ENCODE assay signal across 8 cellular contexts in the genomic region with DNA sequence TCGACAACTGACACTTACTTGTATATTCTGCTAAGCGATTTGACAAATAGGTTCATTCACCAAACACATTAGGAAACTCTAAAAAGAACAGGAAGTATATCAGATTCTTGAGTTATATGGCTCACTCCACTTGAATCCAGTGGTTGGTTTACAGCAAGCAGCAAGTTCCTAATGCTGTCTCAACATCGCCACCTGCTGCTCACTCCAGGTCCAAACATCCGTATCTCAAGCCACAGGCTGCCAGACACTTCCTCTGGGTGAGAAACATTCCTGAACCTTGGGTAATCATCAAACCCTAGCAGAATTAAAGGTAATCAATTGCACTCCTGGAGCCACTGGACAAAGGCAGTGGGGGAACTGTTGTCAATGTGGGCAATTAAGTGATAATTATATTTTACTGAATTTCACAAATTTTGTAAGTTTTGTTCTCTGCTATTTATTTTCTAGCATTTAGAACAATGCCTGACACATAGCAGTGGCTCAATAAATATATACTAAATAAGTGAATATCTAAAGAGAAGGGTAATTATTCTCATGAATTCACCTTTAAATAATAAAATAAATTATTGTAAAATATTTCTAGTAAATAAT.
A peak's percentile ranks its signal among the peaks of the same experiment; 100 is the strongest.
DNase-seq lines count a peak whose midpoint lies in the region; ATAC-seq, FAIRE-seq and TF ChIP-seq lines count a peak whose summit lies in the region.

No MANE protein-coding gene starts in this region.

- ATAC-seq in GM18519 (IDR thresholded peaks at IDR 0.05; ENCODE audit: low FRiP score, unreplicated experiment) (peak; percentile 82), HG03060 (IDR thresholded peaks at IDR 0.05; ENCODE audit: low read depth, unreplicated experiment) (peak; percentile 85), WTC11 (peak; percentile 98)

- intact Hi-C loops in kidney (cut with DNase I) = loop anchor here (10.0 kb wide), 1 partner anchor 120 kb away; no protein-coding TSS in a partner anchor

- CTCF ChIA-PET in WTC11 (lab: Charles Lee) = interaction anchor here (1.0 to 2.1 kb wide), 2 partner anchors 23 to 153 kb away, joined by 3 to 5 read pairs; no protein-coding TSS in a partner anchor

- no peaks in the 10 kb centered on the region for H3K4me1 ChIP-seq in kidney (ENCODE audit: control insufficient read depth in 1 of 2, insufficient read depth in 1 of 2, low read depth in 1 of 2, low read length in 2 of 2)

- no peak overlapping the region for H3K9ac ChIP-seq in kidney (ENCODE audit: low read length in 2 of 2)

- no peaks in the 10 kb centered on the region for H3K36me3 ChIP-seq in kidney (ENCODE audit: control insufficient read depth in 1 of 2, insufficient read depth in 2 of 2, low read length in 2 of 2)

- H3K4me1 Mint-ChIP-seq in WTC11 = peaks cover 4% of the 10 kb centered on the region

- no peak overlapping the region for H3K4me3 ChIP-seq in cardiac fibroblast (replicated peaks in 1 of 2; ENCODE audit: low read depth in 2 of 2, low read length in 2 of 2)
- no peak overlapping the region for H3K4me3 ChIP-seq in kidney (ENCODE audit: low read length in 2 of 2)

- POLR2A ChIA-PET in WTC11 (lab: Charles Lee) = no interaction called here

- H3K4me3 Mint-ChIP-seq in WTC11 = no peak overlapping the region

- H3K9me3 ChIP-seq in kidney (ENCODE audit: control insufficient read depth in 1 of 2, low read length in 2 of 2) = no peaks in the 10 kb centered on the region

- TF ChIP-seq CTCF in WTC11 (IDR thresholded peaks at IDR 0.05) (peak; percentile 65), cardiac fibroblast (IDR thresholded peaks at IDR 0.05; ENCODE audit: low read depth, low read length) (peak; percentile 95), kidney (IDR thresholded peaks at IDR 0.05; ENCODE audit: borderline replicate concordance, extremely low read depth, insufficient read depth) (peak; percentile 80)

- H3K27ac Mint-ChIP-seq in WTC11 = no peak overlapping the region

- in situ Hi-C loops in ACHN (cut with HindIII; ENCODE audit: low pct_ligation_motif_present, low pct_unique_long_range_greater_than_20kb, low sequenced_read_pairs) = loop anchor here (25.0 kb wide), 1 partner anchor 102 kb away; a partner anchor contains a TSS

- no peak overlapping the region for H3K27ac ChIP-seq in kidney (ENCODE audit: low read depth in 2 of 2, low read length in 2 of 2)

- 0 out of 2 replicates have a peak, but pooled peaks cover 2% of the 10 kb centered on the region for H3K36me3 Mint-ChIP-seq in WTC11

- H3K9me3 Mint-ChIP-seq in WTC11 = no peaks in the 10 kb centered on the region

- no peaks in the 10 kb centered on the region for H3K27me3 Mint-ChIP-seq in WTC11 (ENCODE audit: low read depth)

- FAIRE-seq in kidney (lab: Jason Lieb, UNC) = peak; percentile 85

- DNase-seq in ACHN (peak; percentile 80), NCI-H2171 (lab: John Stamatoyannopoulos, UW) (peak; percentile 49), WTC11 (ENCODE audit: low spot score) (peak; percentile 86), cardiac fibroblast (ENCODE audit: low read depth in 2 of 2) (peak; percentile 91), kidney (peak; percentile 80)
- peak; percentile 75 to 81 for DNase-seq in stimulated activated CD4-positive, alpha-beta T cell treated with anti-CD3 and anti-CD28 coated beads, Interleukin-2, amount 100 ng/mL, for 24 hours

TF ChIP-seq in WTC11, 78 proteins besides CTCF, POLR2A, EP300 and RAD21:
- TF ChIP-seq TP53 (CRISPR knock-in tag; IDR thresholded peaks at IDR 0.05) = no peak
- TF ChIP-seq, protein P1, sequence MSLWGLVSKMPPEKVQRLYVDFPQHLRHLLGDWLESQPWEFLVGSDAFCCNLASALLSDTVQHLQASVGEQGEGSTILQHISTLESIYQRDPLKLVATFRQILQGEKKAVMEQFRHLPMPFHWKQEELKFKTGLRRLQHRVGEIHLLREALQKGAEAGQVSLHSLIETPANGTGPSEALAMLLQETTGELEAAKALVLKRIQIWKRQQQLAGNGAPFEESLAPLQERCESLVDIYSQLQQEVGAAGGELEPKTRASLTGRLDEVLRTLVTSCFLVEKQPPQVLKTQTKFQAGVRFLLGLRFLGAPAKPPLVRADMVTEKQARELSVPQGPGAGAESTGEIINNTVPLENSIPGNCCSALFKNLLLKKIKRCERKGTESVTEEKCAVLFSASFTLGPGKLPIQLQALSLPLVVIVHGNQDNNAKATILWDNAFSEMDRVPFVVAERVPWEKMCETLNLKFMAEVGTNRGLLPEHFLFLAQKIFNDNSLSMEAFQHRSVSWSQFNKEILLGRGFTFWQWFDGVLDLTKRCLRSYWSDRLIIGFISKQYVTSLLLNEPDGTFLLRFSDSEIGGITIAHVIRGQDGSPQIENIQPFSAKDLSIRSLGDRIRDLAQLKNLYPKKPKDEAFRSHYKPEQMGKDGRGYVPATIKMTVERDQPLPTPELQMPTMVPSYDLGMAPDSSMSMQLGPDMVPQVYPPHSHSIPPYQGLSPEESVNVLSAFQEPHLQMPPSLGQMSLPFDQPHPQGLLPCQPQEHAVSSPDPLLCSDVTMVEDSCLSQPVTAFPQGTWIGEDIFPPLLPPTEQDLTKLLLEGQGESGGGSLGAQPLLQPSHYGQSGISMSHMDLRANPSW (CRISPR knock-in tag; conservative IDR thresholded peaks at IDR 0.05; ENCODE audit: low read depth) = no peak
- no peak for TF ChIP-seq NFE2L1 (CRISPR knock-in tag; IDR thresholded peaks at IDR 0.05)
- no peak for TF ChIP-seq SMAD4 (CRISPR knock-in tag; IDR thresholded peaks at IDR 0.05)
- TF ChIP-seq, protein P2, sequence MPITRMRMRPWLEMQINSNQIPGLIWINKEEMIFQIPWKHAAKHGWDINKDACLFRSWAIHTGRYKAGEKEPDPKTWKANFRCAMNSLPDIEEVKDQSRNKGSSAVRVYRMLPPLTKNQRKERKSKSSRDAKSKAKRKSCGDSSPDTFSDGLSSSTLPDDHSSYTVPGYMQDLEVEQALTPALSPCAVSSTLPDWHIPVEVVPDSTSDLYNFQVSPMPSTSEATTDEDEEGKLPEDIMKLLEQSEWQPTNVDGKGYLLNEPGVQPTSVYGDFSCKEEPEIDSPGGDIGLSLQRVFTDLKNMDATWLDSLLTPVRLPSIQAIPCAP (CRISPR knock-in tag; IDR thresholded peaks at IDR 0.05) = no peak
- no peak for TF ChIP-seq ATF1 (CRISPR knock-in tag; IDR thresholded peaks at IDR 0.05)
- no peak for TF ChIP-seq SOX15 (CRISPR knock-in tag; IDR thresholded peaks at IDR 0.05)
- TF ChIP-seq ZNF121 (CRISPR knock-in tag; IDR thresholded peaks at IDR 0.05) = no peak
- no peak for TF ChIP-seq HMGA2 (CRISPR knock-in tag; IDR thresholded peaks at IDR 0.05)
- no peak for TF ChIP-seq CBFB (CRISPR knock-in tag; IDR thresholded peaks at IDR 0.05; ENCODE audit: low read depth)
- TF ChIP-seq CREM (CRISPR knock-in tag; IDR thresholded peaks at IDR 0.05) = no peak
- TF ChIP-seq NR2C2 (CRISPR knock-in tag; IDR thresholded peaks at IDR 0.05) = no peak
- no peak for TF ChIP-seq ZNF416 (CRISPR knock-in tag; IDR thresholded peaks at IDR 0.05)
TF ChIP-seq in WTC11: peak in this region for 0.
